1 cellular context compared by ENCODE assay signal in the genomic region with DNA sequence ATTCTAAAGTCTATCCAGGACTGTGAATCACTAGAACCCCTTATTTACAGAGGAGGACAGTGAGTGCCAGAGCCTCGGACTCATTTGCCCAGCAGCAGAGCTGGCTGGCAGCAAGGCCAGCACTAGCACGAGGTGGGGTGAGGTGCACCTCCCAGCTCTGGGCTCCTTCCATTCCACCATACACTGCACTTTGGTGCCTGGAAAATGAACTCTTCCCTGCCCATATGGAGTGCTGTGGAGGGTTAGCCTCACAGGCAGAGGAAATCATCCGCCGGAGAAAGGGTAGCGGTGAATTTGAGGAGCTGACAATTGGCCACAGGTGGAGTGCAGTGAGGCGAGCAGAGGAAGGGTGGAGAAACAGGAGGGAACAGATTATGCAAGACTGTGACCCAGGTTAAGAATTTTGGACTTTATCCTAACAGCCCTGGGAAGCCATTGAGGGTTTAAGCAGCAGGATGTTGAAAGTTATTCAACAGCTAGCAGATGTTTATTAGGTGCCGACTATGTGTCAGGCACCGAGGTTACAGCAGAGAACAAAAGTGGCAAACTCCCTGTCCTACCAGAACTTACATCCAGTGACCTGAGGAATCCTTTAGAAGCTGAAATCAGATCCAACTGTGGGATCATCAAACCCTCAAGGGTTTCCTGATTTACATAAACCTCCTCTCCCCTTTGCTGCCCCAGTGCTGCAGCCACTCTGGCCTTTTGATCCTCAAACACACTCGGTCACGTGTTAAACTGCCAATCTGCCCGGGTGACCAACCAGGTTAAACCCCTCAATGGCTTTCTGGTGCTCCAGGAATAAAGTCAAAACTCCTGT.
TF ChIP-seq lines count a peak whose summit lies in the region.

No MANE protein-coding gene starts in this region.

TF ChIP-seq in HepG2, 621 proteins besides CTCF, POLR2A, EP300 and RAD21 (continued from another document and continues in another):
- TF ChIP-seq, protein P1, sequence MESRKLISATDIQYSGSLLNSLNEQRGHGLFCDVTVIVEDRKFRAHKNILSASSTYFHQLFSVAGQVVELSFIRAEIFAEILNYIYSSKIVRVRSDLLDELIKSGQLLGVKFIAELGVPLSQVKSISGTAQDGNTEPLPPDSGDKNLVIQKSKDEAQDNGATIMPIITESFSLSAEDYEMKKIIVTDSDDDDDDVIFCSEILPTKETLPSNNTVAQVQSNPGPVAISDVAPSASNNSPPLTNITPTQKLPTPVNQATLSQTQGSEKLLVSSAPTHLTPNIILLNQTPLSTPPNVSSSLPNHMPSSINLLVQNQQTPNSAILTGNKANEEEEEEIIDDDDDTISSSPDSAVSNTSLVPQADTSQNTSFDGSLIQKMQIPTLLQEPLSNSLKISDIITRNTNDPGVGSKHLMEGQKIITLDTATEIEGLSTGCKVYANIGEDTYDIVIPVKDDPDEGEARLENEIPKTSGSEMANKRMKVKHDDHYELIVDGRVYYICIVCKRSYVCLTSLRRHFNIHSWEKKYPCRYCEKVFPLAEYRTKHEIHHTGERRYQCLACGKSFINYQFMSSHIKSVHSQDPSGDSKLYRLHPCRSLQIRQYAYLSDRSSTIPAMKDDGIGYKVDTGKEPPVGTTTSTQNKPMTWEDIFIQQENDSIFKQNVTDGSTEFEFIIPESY (CRISPR knock-in tag; IDR thresholded peaks at IDR 0.05) = peak; percentile 12; the same call in 1 of the 2 replicates
- TF ChIP-seq ZZZ3 (CRISPR knock-in tag; IDR thresholded peaks at IDR 0.05; ENCODE audit: borderline replicate concordance) (0 out of 2 replicates have a peak, but pooled peaks have one; percentile 84), ZSCAN20 (CRISPR knock-in tag; IDR thresholded peaks at IDR 0.05; ENCODE audit: borderline replicate concordance) (no peak), NFKBIZ (CRISPR knock-in tag; IDR thresholded peaks at IDR 0.05) (0 out of 2 replicates have a peak, but pooled peaks have one; percentile 43), ZNF446 (CRISPR knock-in tag; IDR thresholded peaks at IDR 0.05) (0 out of 2 replicates have a peak, but pooled peaks have one; percentile 50), ZNF274 (CRISPR knock-in tag; IDR thresholded peaks at IDR 0.05) (no peak), ZNF460 (CRISPR knock-in tag; IDR thresholded peaks at IDR 0.05; ENCODE audit: borderline replicate concordance) (no peak; the same call in 1 of the 2 replicates), ZBTB38 (CRISPR knock-in tag; IDR thresholded peaks at IDR 0.05) (peak; percentile 55; the same call in 1 of the 2 replicates), ADNP (CRISPR knock-in tag; IDR thresholded peaks at IDR 0.05) (no peak), RNF2 (conservative IDR thresholded peaks at IDR 0.05; ENCODE audit: low read depth) (peak; percentile 42), ZNF263 (CRISPR knock-in tag; IDR thresholded peaks at IDR 0.05) (0 out of 2 replicates have a peak, but pooled peaks have one; percentile 28), GATA4 (IDR thresholded peaks at IDR 0.05; ENCODE audit: borderline replicate concordance, low read depth) (peak; percentile 17; the same call in 1 of the 2 replicates), ZNF766 (CRISPR knock-in tag; IDR thresholded peaks at IDR 0.05; ENCODE audit: borderline replicate concordance) (0 out of 2 replicates have a peak, but pooled peaks have one; percentile 89), ZFP36 (IDR thresholded peaks at IDR 0.05; ENCODE audit: borderline replicate concordance, low read depth, low read length, partially characterized antibody) (no peak), NBN (conservative IDR thresholded peaks at IDR 0.05) (no peak), ZFP36L1 (CRISPR knock-in tag; IDR thresholded peaks at IDR 0.05) (peak; percentile 69), ZNF562 (CRISPR knock-in tag; IDR thresholded peaks at IDR 0.05; ENCODE audit: borderline replicate concordance) (no peak), ZNF850 (CRISPR knock-in tag; conservative IDR thresholded peaks at IDR 0.05) (no peak), CBX5 (CRISPR knock-in tag; IDR thresholded peaks at IDR 0.05; ENCODE audit: borderline replicate concordance) (peak; percentile 79)
- TF ChIP-seq, protein P2, sequence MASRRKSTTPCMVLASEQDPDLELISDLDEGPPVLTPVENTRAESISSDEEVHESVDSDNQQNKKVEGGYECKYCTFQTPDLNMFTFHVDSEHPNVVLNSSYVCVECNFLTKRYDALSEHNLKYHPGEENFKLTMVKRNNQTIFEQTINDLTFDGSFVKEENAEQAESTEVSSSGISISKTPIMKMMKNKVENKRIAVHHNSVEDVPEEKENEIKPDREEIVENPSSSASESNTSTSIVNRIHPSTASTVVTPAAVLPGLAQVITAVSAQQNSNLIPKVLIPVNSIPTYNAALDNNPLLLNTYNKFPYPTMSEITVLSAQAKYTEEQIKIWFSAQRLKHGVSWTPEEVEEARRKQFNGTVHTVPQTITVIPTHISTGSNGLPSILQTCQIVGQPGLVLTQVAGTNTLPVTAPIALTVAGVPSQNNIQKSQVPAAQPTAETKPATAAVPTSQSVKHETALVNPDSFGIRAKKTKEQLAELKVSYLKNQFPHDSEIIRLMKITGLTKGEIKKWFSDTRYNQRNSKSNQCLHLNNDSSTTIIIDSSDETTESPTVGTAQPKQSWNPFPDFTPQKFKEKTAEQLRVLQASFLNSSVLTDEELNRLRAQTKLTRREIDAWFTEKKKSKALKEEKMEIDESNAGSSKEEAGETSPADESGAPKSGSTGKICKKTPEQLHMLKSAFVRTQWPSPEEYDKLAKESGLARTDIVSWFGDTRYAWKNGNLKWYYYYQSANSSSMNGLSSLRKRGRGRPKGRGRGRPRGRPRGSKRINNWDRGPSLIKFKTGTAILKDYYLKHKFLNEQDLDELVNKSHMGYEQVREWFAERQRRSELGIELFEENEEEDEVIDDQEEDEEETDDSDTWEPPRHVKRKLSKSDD (CRISPR knock-in tag; IDR thresholded peaks at IDR 0.05; ENCODE audit: low read depth) = no peak
- TF ChIP-seq, protein P3, sequence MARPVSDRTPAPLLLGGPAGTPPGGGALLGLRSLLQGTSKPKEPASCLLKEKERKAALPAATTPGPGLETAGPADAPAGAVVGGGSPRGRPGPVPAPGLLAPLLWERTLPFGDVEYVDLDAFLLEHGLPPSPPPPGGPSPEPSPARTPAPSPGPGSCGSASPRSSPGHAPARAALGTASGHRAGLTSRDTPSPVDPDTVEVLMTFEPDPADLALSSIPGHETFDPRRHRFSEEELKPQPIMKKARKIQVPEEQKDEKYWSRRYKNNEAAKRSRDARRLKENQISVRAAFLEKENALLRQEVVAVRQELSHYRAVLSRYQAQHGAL (CRISPR knock-in tag; IDR thresholded peaks at IDR 0.05; ENCODE audit: not compliant biosample characterization) = peak; percentile 64
- TF ChIP-seq, protein P4, sequence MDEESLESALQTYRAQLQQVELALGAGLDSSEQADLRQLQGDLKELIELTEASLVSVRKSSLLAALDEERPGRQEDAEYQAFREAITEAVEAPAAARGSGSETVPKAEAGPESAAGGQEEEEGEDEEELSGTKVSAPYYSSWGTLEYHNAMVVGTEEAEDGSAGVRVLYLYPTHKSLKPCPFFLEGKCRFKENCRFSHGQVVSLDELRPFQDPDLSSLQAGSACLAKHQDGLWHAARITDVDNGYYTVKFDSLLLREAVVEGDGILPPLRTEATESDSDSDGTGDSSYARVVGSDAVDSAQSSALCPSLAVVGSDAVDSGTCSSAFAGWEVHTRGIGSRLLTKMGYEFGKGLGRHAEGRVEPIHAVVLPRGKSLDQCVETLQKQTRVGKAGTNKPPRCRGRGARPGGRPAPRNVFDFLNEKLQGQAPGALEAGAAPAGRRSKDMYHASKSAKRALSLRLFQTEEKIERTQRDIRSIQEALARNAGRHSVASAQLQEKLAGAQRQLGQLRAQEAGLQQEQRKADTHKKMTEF (CRISPR knock-in tag; IDR thresholded peaks at IDR 0.05) = peak; percentile 90
- TF ChIP-seq, protein P5, sequence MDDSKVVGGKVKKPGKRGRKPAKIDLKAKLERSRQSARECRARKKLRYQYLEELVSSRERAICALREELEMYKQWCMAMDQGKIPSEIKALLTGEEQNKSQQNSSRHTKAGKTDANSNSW (CRISPR knock-in tag; IDR thresholded peaks at IDR 0.05; ENCODE audit: borderline replicate concordance) = no peak
- TF ChIP-seq, protein P6, sequence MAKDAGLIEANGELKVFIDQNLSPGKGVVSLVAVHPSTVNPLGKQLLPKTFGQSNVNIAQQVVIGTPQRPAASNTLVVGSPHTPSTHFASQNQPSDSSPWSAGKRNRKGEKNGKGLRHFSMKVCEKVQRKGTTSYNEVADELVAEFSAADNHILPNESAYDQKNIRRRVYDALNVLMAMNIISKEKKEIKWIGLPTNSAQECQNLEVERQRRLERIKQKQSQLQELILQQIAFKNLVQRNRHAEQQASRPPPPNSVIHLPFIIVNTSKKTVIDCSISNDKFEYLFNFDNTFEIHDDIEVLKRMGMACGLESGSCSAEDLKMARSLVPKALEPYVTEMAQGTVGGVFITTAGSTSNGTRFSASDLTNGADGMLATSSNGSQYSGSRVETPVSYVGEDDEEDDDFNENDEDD (CRISPR knock-in tag; IDR thresholded peaks at IDR 0.05; ENCODE audit: borderline replicate concordance) = peak; percentile 53; the same call in 1 of the 2 replicates
- TF ChIP-seq, protein P7, sequence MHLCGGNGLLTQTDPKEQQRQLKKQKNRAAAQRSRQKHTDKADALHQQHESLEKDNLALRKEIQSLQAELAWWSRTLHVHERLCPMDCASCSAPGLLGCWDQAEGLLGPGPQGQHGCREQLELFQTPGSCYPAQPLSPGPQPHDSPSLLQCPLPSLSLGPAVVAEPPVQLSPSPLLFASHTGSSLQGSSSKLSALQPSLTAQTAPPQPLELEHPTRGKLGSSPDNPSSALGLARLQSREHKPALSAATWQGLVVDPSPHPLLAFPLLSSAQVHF (CRISPR knock-in tag; IDR thresholded peaks at IDR 0.05) = peak; percentile 73; the same call in 1 of the 2 replicates
- TF ChIP-seq, protein P8, sequence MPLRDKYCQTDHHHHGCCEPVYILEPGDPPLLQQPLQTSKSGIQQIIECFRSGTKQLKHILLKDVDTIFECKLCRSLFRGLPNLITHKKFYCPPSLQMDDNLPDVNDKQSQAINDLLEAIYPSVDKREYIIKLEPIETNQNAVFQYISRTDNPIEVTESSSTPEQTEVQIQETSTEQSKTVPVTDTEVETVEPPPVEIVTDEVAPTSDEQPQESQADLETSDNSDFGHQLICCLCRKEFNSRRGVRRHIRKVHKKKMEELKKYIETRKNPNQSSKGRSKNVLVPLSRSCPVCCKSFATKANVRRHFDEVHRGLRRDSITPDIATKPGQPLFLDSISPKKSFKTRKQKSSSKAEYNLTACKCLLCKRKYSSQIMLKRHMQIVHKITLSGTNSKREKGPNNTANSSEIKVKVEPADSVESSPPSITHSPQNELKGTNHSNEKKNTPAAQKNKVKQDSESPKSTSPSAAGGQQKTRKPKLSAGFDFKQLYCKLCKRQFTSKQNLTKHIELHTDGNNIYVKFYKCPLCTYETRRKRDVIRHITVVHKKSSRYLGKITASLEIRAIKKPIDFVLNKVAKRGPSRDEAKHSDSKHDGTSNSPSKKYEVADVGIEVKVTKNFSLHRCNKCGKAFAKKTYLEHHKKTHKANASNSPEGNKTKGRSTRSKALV (CRISPR knock-in tag; IDR thresholded peaks at IDR 0.05) = peak; percentile 82
- TF ChIP-seq, protein P9, sequence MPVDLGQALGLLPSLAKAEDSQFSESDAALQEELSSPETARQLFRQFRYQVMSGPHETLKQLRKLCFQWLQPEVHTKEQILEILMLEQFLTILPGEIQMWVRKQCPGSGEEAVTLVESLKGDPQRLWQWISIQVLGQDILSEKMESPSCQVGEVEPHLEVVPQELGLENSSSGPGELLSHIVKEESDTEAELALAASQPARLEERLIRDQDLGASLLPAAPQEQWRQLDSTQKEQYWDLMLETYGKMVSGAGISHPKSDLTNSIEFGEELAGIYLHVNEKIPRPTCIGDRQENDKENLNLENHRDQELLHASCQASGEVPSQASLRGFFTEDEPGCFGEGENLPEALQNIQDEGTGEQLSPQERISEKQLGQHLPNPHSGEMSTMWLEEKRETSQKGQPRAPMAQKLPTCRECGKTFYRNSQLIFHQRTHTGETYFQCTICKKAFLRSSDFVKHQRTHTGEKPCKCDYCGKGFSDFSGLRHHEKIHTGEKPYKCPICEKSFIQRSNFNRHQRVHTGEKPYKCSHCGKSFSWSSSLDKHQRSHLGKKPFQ (CRISPR knock-in tag; IDR thresholded peaks at IDR 0.05; ENCODE audit: insufficient replicate concordance) = no peak
- TF ChIP-seq, protein P10, sequence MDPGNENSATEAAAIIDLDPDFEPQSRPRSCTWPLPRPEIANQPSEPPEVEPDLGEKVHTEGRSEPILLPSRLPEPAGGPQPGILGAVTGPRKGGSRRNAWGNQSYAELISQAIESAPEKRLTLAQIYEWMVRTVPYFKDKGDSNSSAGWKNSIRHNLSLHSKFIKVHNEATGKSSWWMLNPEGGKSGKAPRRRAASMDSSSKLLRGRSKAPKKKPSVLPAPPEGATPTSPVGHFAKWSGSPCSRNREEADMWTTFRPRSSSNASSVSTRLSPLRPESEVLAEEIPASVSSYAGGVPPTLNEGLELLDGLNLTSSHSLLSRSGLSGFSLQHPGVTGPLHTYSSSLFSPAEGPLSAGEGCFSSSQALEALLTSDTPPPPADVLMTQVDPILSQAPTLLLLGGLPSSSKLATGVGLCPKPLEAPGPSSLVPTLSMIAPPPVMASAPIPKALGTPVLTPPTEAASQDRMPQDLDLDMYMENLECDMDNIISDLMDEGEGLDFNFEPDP (CRISPR knock-in tag; conservative IDR thresholded peaks at IDR 0.05) = no peak
- TF ChIP-seq, protein P11, sequence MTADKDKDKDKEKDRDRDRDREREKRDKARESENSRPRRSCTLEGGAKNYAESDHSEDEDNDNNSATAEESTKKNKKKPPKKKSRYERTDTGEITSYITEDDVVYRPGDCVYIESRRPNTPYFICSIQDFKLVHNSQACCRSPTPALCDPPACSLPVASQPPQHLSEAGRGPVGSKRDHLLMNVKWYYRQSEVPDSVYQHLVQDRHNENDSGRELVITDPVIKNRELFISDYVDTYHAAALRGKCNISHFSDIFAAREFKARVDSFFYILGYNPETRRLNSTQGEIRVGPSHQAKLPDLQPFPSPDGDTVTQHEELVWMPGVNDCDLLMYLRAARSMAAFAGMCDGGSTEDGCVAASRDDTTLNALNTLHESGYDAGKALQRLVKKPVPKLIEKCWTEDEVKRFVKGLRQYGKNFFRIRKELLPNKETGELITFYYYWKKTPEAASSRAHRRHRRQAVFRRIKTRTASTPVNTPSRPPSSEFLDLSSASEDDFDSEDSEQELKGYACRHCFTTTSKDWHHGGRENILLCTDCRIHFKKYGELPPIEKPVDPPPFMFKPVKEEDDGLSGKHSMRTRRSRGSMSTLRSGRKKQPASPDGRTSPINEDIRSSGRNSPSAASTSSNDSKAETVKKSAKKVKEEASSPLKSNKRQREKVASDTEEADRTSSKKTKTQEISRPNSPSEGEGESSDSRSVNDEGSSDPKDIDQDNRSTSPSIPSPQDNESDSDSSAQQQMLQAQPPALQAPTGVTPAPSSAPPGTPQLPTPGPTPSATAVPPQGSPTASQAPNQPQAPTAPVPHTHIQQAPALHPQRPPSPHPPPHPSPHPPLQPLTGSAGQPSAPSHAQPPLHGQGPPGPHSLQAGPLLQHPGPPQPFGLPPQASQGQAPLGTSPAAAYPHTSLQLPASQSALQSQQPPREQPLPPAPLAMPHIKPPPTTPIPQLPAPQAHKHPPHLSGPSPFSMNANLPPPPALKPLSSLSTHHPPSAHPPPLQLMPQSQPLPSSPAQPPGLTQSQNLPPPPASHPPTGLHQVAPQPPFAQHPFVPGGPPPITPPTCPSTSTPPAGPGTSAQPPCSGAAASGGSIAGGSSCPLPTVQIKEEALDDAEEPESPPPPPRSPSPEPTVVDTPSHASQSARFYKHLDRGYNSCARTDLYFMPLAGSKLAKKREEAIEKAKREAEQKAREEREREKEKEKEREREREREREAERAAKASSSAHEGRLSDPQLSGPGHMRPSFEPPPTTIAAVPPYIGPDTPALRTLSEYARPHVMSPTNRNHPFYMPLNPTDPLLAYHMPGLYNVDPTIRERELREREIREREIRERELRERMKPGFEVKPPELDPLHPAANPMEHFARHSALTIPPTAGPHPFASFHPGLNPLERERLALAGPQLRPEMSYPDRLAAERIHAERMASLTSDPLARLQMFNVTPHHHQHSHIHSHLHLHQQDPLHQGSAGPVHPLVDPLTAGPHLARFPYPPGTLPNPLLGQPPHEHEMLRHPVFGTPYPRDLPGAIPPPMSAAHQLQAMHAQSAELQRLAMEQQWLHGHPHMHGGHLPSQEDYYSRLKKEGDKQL (CRISPR knock-in tag; IDR thresholded peaks at IDR 0.05; ENCODE audit: low read depth) = 0 out of 2 replicates have a peak, but pooled peaks have one; percentile 56
